In genomic region chr2:3576325-3576630, GRCh38 we compare ENCODE assay signal across 7 cellular contexts. TPM values are rescaled to one million over a fixed set of nuclear protein-coding genes. Genes with fewer than 3 reads are reported as not detected.
A peak's percentile ranks its signal among the peaks of the same experiment; 100 is the strongest.
DNase-seq lines count a peak whose midpoint lies in the region; ATAC-seq and TF ChIP-seq lines count a peak whose summit lies in the region.
"Not testable (repeated sequence)": the region's sequence is repeated elsewhere in the genome, so short reads cannot be mapped to it uniquely, and the experiment has no call there.

No MANE protein-coding gene starts in this region.

- peaks cover 48% of the 10 kb centered on the region for H3K4me1 Mint-ChIP-seq in activated T-cell treated with anti-CD3 and anti-CD28 coated beads, Interleukin-2, amount 50 U/mL, for 4 hours (ENCODE audit: low read depth)
- peaks cover 49% of the 10 kb centered on the region for H3K4me1 Mint-ChIP-seq in chondrocyte (ENCODE audit: low read depth)

- peak overlapping the region; percentile 96 for H3K4me3 Mint-ChIP-seq in activated T-cell treated with anti-CD3 and anti-CD28 coated beads, Interleukin-2, amount 50 U/mL, for 4 hours
- peak overlapping the region; percentile 95 for H3K4me3 Mint-ChIP-seq in chondrocyte (ENCODE audit: unreplicated experiment)

- BruUV-seq in OCI-LY7 (replicated peaks; lab: Mats Ljungman, UMichigan): not testable (repeated sequence)

- not testable (repeated sequence) for DNase-seq in GM12864 (ENCODE audit: low read depth); OCI-LY7 (ENCODE audit: low spot score); activated T-cell treated with anti-CD3 and anti-CD28 coated beads, Interleukin-2, amount 50 U/mL, for 4 hours; chondrocyte (ENCODE audit: low spot score); cardiac muscle cell (ENCODE audit: low read depth in 1 of 2, low spot score in 1 of 2); mucosa of descending colon; gastrocnemius medialis

- H3K79me2 ChIP-seq in OCI-LY7 (ENCODE audit: insufficient read depth, low read depth, low read length): peaks cover 51% of the 10 kb centered on the region

- not testable (repeated sequence) for H3K27me3 Mint-ChIP-seq in activated T-cell treated with anti-CD3 and anti-CD28 coated beads, Interleukin-2, amount 50 U/mL, for 4 hours (ENCODE audit: low read depth); chondrocyte (ENCODE audit: low read depth)

- not testable (repeated sequence) for H3K27me3 ChIP-seq in cardiac muscle cell, gastrocnemius medialis

- peak overlapping the region; percentile 99 for H3K4me3 ChIP-seq in GM12864 (ENCODE audit: low read depth, low read length)
- peak overlapping the region; percentile 82 for H3K4me3 ChIP-seq in OCI-LY7 (ENCODE audit: low read depth, low read length, poor library complexity, severe bottlenecking)
- peak overlapping the region; percentile 90 for H3K4me3 ChIP-seq in cardiac muscle cell
- peak overlapping the region; percentile 82 for H3K4me3 ChIP-seq in mucosa of descending colon
- peak overlapping the region; percentile 78 to 96 (median 84) for H3K4me3 ChIP-seq in gastrocnemius medialis

- ATAC-seq in activated T-cell treated with anti-CD3 and anti-CD28 coated beads, Interleukin-2, amount 50 U/mL, for 4 hours; mucosa of descending colon; gastrocnemius medialis: not testable (repeated sequence)

- H2AFZ ChIP-seq in OCI-LY7 (ENCODE audit: low read length): not testable (repeated sequence)

- not testable (repeated sequence) for H3K9me3 Mint-ChIP-seq in activated T-cell treated with anti-CD3 and anti-CD28 coated beads, Interleukin-2, amount 50 U/mL, for 4 hours; chondrocyte (ENCODE audit: low read depth)

- peak overlapping the region; percentile 93 for H3K27ac Mint-ChIP-seq in chondrocyte (ENCODE audit: unreplicated experiment)

- peaks cover 49% of the 10 kb centered on the region for H3K4me1 ChIP-seq in OCI-LY7 (ENCODE audit: insufficient read depth, low read length, poor library complexity, severe bottlenecking)
- peaks cover 18% of the 10 kb centered on the region for H3K4me1 ChIP-seq in cardiac muscle cell (ENCODE audit: low read depth)
- H3K4me1 ChIP-seq in mucosa of descending colon (ENCODE audit: low read depth): peaks cover 25% of the 10 kb centered on the region
- H3K4me1 ChIP-seq in gastrocnemius medialis: peaks cover 21 to 30% of the 10 kb centered on the region in 2 donors

- H3K9me3 ChIP-seq in OCI-LY7 (ENCODE audit: low read length); cardiac muscle cell (ENCODE audit: low read depth); mucosa of descending colon; gastrocnemius medialis: not testable (repeated sequence)

- not testable (repeated sequence) for H3K9me2 ChIP-seq in OCI-LY7 (ENCODE audit: insufficient read depth, low read length)

- peaks cover 51% of the 10 kb centered on the region for H3K36me3 Mint-ChIP-seq in activated T-cell treated with anti-CD3 and anti-CD28 coated beads, Interleukin-2, amount 50 U/mL, for 4 hours (ENCODE audit: insufficient read depth)
- peaks cover 41% of the 10 kb centered on the region for H3K36me3 Mint-ChIP-seq in chondrocyte (ENCODE audit: low read depth)

- intact Hi-C loops in OCI-LY7 (cut with micrococcal nuclease; ENCODE audit: unreplicated experiment); mucosa of descending colon (cut with DNase I, micrococcal nuclease): not testable (repeated sequence)
- intact Hi-C loops in gastrocnemius medialis (cut with DNase I; ENCODE audit: low total_unique reads): loop anchor here (5.0 kb wide), 1 partner anchor 59 kb away; the partner anchor contains the start of gene ADI1

- H4K20me1 ChIP-seq in OCI-LY7 (ENCODE audit: insufficient read depth, low read length): peaks cover 43% of the 10 kb centered on the region

- CTCF ChIA-PET in OCI-LY7 (lab: Charles Lee; ENCODE audit: unreplicated experiment): not testable (repeated sequence)

- peaks cover 60% of the 10 kb centered on the region for H3K36me3 ChIP-seq in OCI-LY7 (ENCODE audit: insufficient read depth, low read length)
- H3K36me3 ChIP-seq in cardiac muscle cell: peaks cover 46% of the 10 kb centered on the region
- H3K36me3 ChIP-seq in mucosa of descending colon (ENCODE audit: low read depth): not testable (repeated sequence)
- H3K36me3 ChIP-seq in gastrocnemius medialis: peaks cover 4 to 51% of the 10 kb centered on the region in 2 donors

- POLR2A ChIA-PET in OCI-LY7 (lab: Charles Lee): interaction anchor here (0.9 to 3.9 kb wide), 5 partner anchors 8 to 75 kb away, joined by 3 to 23 read pairs (median 4); no protein-coding TSS in a partner anchor

- H3K27ac ChIP-seq in OCI-LY7 (ENCODE audit: low read depth, low read length, poor library complexity, severe bottlenecking) (peak overlapping the region; percentile 66), gastrocnemius medialis (peak overlapping the region; percentile 85 to 96 (median 92))
- H3K27ac ChIP-seq in cardiac muscle cell: not testable (repeated sequence)

- in situ Hi-C loops in gastrocnemius medialis (cut with MboI; ENCODE audit: low sequenced_read_pairs in 4 of 4): loop anchor here in 2 of 4 donors (10.0 kb wide), 2 partner anchors 61 to 191 kb away; partner anchors contain the start of gene ADI1 (in 1 of the 2)

- peak overlapping the region; percentile 71 for H3K4me2 ChIP-seq in OCI-LY7 (ENCODE audit: low read length)

- not testable (repeated sequence) for TF ChIP-seq POLR2A in gastrocnemius medialis (IDR thresholded peaks at IDR 0.05)

- not testable (repeated sequence) for TF ChIP-seq CTCF in GM12864 (IDR thresholded peaks at IDR 0.05; ENCODE audit: low read depth, low read length, missing control alignments); OCI-LY7 (conservative IDR thresholded peaks at IDR 0.05; ENCODE audit: low read length); chondrocyte (IDR thresholded peaks at IDR 0.05); cardiac muscle cell (IDR thresholded peaks at IDR 0.05; ENCODE audit: low read depth, low read length); mucosa of descending colon (IDR thresholded peaks at IDR 0.05); gastrocnemius medialis (IDR thresholded peaks at IDR 0.05 in 4 of 5, conservative IDR thresholded peaks at IDR 0.05 in 1 of 5)

RNA-seq across cellular contexts. Expression of gene RPS7, which starts 1.2 kb away (rescaled TPM):
- 2,658 and 2,982 TPM in 2 replicates for total RNA-seq in OCI-LY7 (2014; rRNA removed; shearing (Covaris generic))
- total RNA-seq in OCI-LY7 (2022): 2,524 and 2,654 TPM in 2 replicates
- total RNA-seq in activated T-cell treated with anti-CD3 and anti-CD28 coated beads, Interleukin-2, amount 50 U/mL, for 4 hours: 1,000 to 10,000 TPM; 1,876 to 2,075 (median 2,071) TPM
- total RNA-seq in chondrocyte: 724 to 826 TPM (median 808 TPM) in 3 replicates
- 2,923 and 3,227 TPM in 2 replicates for total RNA-seq in cardiac muscle cell
- 487 and 521 TPM in 2 replicates for polyA plus RNA-seq in cardiac muscle cell
- total RNA-seq in mucosa of descending colon: 1,000 to 10,000 TPM in 1 of 3 donors, 100 to 1,000 TPM in 2; 871 to 1,011 (median 925) TPM
- 1,000 to 10,000 TPM; 1,367 to 1,677 (median 1,461) TPM for total RNA-seq in gastrocnemius medialis

RNA-seq across cellular contexts. Expression of gene RNASEH1, which starts 18.1 kb away (rescaled TPM):
- total RNA-seq in OCI-LY7 (2014; rRNA removed; shearing (Covaris generic)): 34.7 and 35.7 TPM in 2 replicates
- total RNA-seq in OCI-LY7 (2022) (41.9 and 48.2 TPM in 2 replicates), chondrocyte (28.9 to 32.7 TPM (median 29.2 TPM) in 3 replicates), cardiac muscle cell (24.3 and 24.5 TPM in 2 replicates), mucosa of descending colon (10 to 100 TPM; 14.4 to 24.2 (median 19.5) TPM), gastrocnemius medialis (10 to 100 TPM; 20.6 to 27.4 (median 23.6) TPM)
- 10 to 100 TPM; 34.0 to 36.7 (median 36.0) TPM for total RNA-seq in activated T-cell treated with anti-CD3 and anti-CD28 coated beads, Interleukin-2, amount 50 U/mL, for 4 hours
- 34.9 and 41.5 TPM in 2 replicates for polyA plus RNA-seq in cardiac muscle cell

RNA-seq across cellular contexts. Expression of gene COLEC11, which starts 18.6 kb away (rescaled TPM):
- not detected in 2 replicates for total RNA-seq in OCI-LY7 (2014; rRNA removed; shearing (Covaris generic))
- total RNA-seq in OCI-LY7 (2022) (1.1 and 1.7 TPM in 2 replicates), chondrocyte (not detected in 3 replicates), cardiac muscle cell (4.7 and 5.4 TPM in 2 replicates), mucosa of descending colon (1 to 10 TPM in 2 of 3 donors, under 1 TPM in 1; 0.35 to 2.2 (median 1.6) TPM), gastrocnemius medialis (under 1 TPM in 2 of 4 donors, not detected in 2; 0.29 to 0.36 TPM)
- total RNA-seq in activated T-cell treated with anti-CD3 and anti-CD28 coated beads, Interleukin-2, amount 50 U/mL, for 4 hours: under 1 TPM in 2 of 3 donors, not detected in 1; 0.28 to 0.43 TPM
- 5.1 and 5.8 TPM in 2 replicates for polyA plus RNA-seq in cardiac muscle cell

RNA-seq across cellular contexts. Expression of gene ADI1, which starts 56.9 kb away (rescaled TPM):
- total RNA-seq in OCI-LY7 (2014; rRNA removed; shearing (Covaris generic)): 19.2 and 20.0 TPM in 2 replicates
- total RNA-seq in OCI-LY7 (2022) (22.1 and 26.2 TPM in 2 replicates), chondrocyte (38.0 to 51.2 TPM (median 41.8 TPM) in 3 replicates), cardiac muscle cell (15.3 and 26.5 TPM in 2 replicates), mucosa of descending colon (10 to 100 TPM; 59.3 to 91.5 (median 70.4) TPM), gastrocnemius medialis (10 to 100 TPM; 40.2 to 98.6 (median 92.3) TPM)
- total RNA-seq in activated T-cell treated with anti-CD3 and anti-CD28 coated beads, Interleukin-2, amount 50 U/mL, for 4 hours: 10 to 100 TPM; 25.6 to 28.4 (median 25.7) TPM
- polyA plus RNA-seq in cardiac muscle cell: 30.3 and 65.9 TPM in 2 replicates
